2 cellular contexts compared by ENCODE assay signal in the genomic region with DNA sequence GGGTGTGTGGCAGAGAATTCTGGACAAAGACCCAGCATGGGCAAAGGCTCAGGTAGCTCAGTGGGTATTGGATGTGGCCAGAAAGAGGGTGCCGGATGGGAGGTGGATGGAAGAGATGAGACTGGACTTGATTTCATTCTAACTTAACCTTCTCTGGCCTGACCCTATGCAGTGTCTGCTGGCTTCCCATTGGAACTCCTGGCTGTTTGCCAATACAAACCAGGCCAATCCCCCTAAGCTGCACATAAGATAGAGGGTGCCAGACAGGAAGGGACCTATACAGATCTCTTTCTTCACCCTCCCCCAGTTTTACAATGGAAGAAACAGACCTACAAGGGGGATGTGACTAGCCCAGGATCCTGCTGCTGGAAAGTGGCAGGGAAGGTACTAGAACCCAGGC.
TF ChIP-seq lines count a peak whose summit lies in the region.

No MANE protein-coding gene starts in this region.

TF ChIP-seq in SK-N-SH, 30 proteins besides CTCF, POLR2A, EP300 and RAD21 (continued from another document):
- TF ChIP-seq TEAD4 (IDR thresholded peaks at IDR 0.05; ENCODE audit: borderline replicate concordance, insufficient read depth) (no peak), ELF1 (IDR thresholded peaks at IDR 0.05) (no peak), TCF12 (IDR thresholded peaks at IDR 0.05) (no peak), POLR2AphosphoS5 (IDR thresholded peaks at IDR 0.05; ENCODE audit: low read depth, low read length) (no peak), EZH2phosphoT487 (IDR thresholded peaks at IDR 0.05; ENCODE audit: borderline replicate concordance, low read depth) (no peak), SIN3A (IDR thresholded peaks at IDR 0.05; ENCODE audit: borderline replicate concordance, low read depth, low read length) (no peak), FOXJ3 (CRISPR knock-in tag; IDR thresholded peaks at IDR 0.05) (no peak), MXI1 (IDR thresholded peaks at IDR 0.05; ENCODE audit: low read depth, low read length) (no peak)
- TF ChIP-seq, protein P1, sequence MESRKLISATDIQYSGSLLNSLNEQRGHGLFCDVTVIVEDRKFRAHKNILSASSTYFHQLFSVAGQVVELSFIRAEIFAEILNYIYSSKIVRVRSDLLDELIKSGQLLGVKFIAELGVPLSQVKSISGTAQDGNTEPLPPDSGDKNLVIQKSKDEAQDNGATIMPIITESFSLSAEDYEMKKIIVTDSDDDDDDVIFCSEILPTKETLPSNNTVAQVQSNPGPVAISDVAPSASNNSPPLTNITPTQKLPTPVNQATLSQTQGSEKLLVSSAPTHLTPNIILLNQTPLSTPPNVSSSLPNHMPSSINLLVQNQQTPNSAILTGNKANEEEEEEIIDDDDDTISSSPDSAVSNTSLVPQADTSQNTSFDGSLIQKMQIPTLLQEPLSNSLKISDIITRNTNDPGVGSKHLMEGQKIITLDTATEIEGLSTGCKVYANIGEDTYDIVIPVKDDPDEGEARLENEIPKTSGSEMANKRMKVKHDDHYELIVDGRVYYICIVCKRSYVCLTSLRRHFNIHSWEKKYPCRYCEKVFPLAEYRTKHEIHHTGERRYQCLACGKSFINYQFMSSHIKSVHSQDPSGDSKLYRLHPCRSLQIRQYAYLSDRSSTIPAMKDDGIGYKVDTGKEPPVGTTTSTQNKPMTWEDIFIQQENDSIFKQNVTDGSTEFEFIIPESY (IDR thresholded peaks at IDR 0.05; ENCODE audit: borderline replicate concordance, low read depth) = no peak

TF ChIP-seq in SK-N-SH treated with all-trans-retinoic acid at 6 μM for 48 hours, 23 proteins besides CTCF, POLR2A, EP300 and RAD21 (continued from another document):
- TF ChIP-seq, protein P2, sequence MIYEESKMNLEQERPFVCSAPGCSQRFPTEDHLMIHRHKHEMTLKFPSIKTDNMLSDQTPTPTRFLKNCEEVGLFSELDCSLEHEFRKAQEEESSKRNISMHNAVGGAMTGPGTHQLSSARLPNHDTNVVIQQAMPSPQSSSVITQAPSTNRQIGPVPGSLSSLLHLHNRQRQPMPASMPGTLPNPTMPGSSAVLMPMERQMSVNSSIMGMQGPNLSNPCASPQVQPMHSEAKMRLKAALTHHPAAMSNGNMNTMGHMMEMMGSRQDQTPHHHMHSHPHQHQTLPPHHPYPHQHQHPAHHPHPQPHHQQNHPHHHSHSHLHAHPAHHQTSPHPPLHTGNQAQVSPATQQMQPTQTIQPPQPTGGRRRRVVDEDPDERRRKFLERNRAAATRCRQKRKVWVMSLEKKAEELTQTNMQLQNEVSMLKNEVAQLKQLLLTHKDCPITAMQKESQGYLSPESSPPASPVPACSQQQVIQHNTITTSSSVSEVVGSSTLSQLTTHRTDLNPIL (CRISPR knock-in tag; IDR thresholded peaks at IDR 0.05; ENCODE audit: low read depth) = no peak
- TF ChIP-seq GLIS3 (CRISPR knock-in tag; IDR thresholded peaks at IDR 0.05) (no peak), ISL1 (CRISPR knock-in tag; IDR thresholded peaks at IDR 0.05) (no peak)
